Comparison of ENCODE assay signal across 11 cellular contexts in the genomic region with DNA sequence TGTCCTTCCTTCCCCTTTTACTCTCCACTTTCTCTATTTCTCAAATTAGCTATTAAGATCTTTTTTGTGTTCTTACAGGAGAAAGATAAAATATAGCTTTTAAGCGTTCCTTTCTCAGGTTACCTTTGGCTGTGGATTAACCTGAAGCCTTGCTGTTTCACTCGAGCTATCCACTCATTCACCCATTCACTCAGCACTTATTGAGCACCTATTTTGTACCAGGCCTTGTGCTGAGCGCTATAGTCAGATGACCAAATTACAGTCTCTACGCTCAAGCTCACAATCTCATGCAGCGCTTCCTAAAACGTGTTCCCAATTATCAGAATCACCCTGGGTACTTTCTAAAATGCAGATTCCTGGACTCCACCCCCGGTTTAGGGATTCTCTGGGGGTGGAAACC. TPM values are rescaled to one million over a fixed set of nuclear protein-coding genes. Genes with fewer than 3 reads are reported as not detected.
A peak's percentile ranks its signal among the peaks of the same experiment; 100 is the strongest.
DNase-seq lines count a peak whose midpoint lies in the region; ATAC-seq and TF ChIP-seq lines count a peak whose summit lies in the region.
"Had no signal": no experiment of that assay in that cellular context is flagged by ENCODE, and none has a peak within 500 bp of the region (broad histone marks: within the 10 kb centered on the region; RNA-seq: fewer than 3 reads in every experiment).

No MANE protein-coding gene starts in this region.

- peak overlapping the region; percentile 58 for H3K27ac Mint-ChIP-seq in endodermal cell

- POLR2A ChIA-PET in SK-N-SH (lab: Yijun Ruan, JAX) = interaction anchor here (0.7 to 1.8 kb wide), 3 partner anchors 149 to 1736 kb away, joined by 5 to 6 read pairs (median 5); no protein-coding TSS in a partner anchor
- POLR2A ChIA-PET in Panc1 (lab: Charles Lee) = interaction anchor here (0.6 kb wide), 1 partner anchor 149 kb away, joined by 6 read pairs; no protein-coding TSS in a partner anchor

- H3K4me3 ChIP-seq in SK-N-SH (ENCODE audit: low read depth in 2 of 2, low read length in 1 of 2) = peak overlapping the region; percentile 78 to 93
- peak overlapping the region; percentile 80 to 92 for H3K4me3 ChIP-seq in Panc1 (ENCODE audit: low read depth in 2 of 2, low read length in 2 of 2)
- peak overlapping the region; percentile 89 for H3K4me3 ChIP-seq in endodermal cell (ENCODE audit: low read length)
- H3K4me3 ChIP-seq in psoas muscle = peak overlapping the region; percentile 81
- H3K4me3 ChIP-seq in right cardiac atrium (ENCODE audit: low read length) = no peak overlapping the region

- no peak for ATAC-seq in SK-N-SH treated with all-trans-retinoic acid at 6 μM for 48 hours
- ATAC-seq in Panc1 = no peak
- no peak for ATAC-seq in psoas muscle
- ATAC-seq in HG03521 (IDR thresholded peaks at IDR 0.05; ENCODE audit: unreplicated experiment) = no peak
- no peak for ATAC-seq in right cardiac atrium

- peaks cover 38% of the 10 kb centered on the region for H3K79me2 ChIP-seq in SK-N-SH (ENCODE audit: insufficient read depth)

- TF ChIP-seq RAD21 in SK-N-SH (IDR thresholded peaks at IDR 0.05; ENCODE audit: low read length) = no peak

- H3K4me2 ChIP-seq in SK-N-SH = peak overlapping the region; percentile 85

- intact Hi-C loops in Panc1 (cut with micrococcal nuclease; ENCODE audit: unreplicated experiment) (no loop called here), psoas muscle (cut with DNase I) (loop anchor here in 1 of 2 donors (5.0 to 10.0 kb wide), 3 partner anchors 41 to 309 kb away; a partner anchor contains a TSS), right cardiac atrium (cut with DNase I) (no loop called here)

- H3K9me3 Mint-ChIP-seq in endodermal cell = peaks cover 2% of the 10 kb centered on the region

- H3K36me3 Mint-ChIP-seq in endodermal cell (ENCODE audit: low read depth) = no peaks in the 10 kb centered on the region

- DNase-seq in SK-N-SH (no peak), Panc1 (ENCODE audit: low read depth, low spot score) (no peak), endodermal cell (no peak), psoas muscle (peak in 1 of 2 donors; percentile 0), UCSD-AML1 (lab: John Stamatoyannopoulos, UW; ENCODE audit: unreplicated experiment) (no peak), right cardiac atrium (no peak)
- DNase-seq: activated CD4-positive, CD25-positive, alpha-beta regulatory T cell treated with anti-CD3 and anti-CD28 coated beads, Interleukin-2, amount 50 U/mL, for 72 hours; small intestine had no signal

- TF ChIP-seq EP300 in SK-N-SH (IDR thresholded peaks at IDR 0.05; ENCODE audit: borderline replicate concordance in 1 of 2, low read depth in 1 of 2, low read length in 1 of 2) = no peak

- no peaks in the 10 kb centered on the region for H3K9me2 ChIP-seq in SK-N-SH

- H3K27me3 ChIP-seq in SK-N-SH (ENCODE audit: insufficient read depth) (no peaks in the 10 kb centered on the region), Panc1 (ENCODE audit: control insufficient read depth, insufficient read depth, low read length) (no peaks in the 10 kb centered on the region), endodermal cell (ENCODE audit: control insufficient read depth, insufficient read depth, low read length, poor library complexity, severe bottlenecking) (no peaks in the 10 kb centered on the region), psoas muscle (ENCODE audit: insufficient read depth in 3 of 3, low read length in 2 of 3) (no peaks in the 10 kb centered on the region), right cardiac atrium (ENCODE audit: control insufficient read depth, insufficient read depth) (no peaks in the 10 kb centered on the region)

- no peaks in the 10 kb centered on the region for H3K36me3 ChIP-seq in SK-N-SH (replicated peaks in 1 of 2; ENCODE audit: control insufficient read depth in 1 of 2, insufficient read depth in 2 of 2, low read length in 1 of 2)
- no peaks in the 10 kb centered on the region; the same call in 1 of the 2 replicates for H3K36me3 ChIP-seq in Panc1 (ENCODE audit: control insufficient read depth, insufficient read depth, low read length)
- no peaks in the 10 kb centered on the region for H3K36me3 ChIP-seq in endodermal cell (ENCODE audit: control insufficient read depth, insufficient read depth, low read length)
- H3K36me3 ChIP-seq in psoas muscle (ENCODE audit: insufficient read depth in 1 of 2, low read depth in 1 of 2) = peaks cover 0 to 4% of the 10 kb centered on the region in 2 donors
- H3K36me3 ChIP-seq: thoracic aorta had no signal

- no peak for TF ChIP-seq CTCF in SK-N-SH (IDR thresholded peaks at IDR 0.05)
- TF ChIP-seq CTCF in Panc1 (IDR thresholded peaks at IDR 0.05) = no peak
- TF ChIP-seq CTCF in endodermal cell (conservative IDR thresholded peaks at IDR 0.05) = no peak
- TF ChIP-seq CTCF in psoas muscle (IDR thresholded peaks at IDR 0.05) = no peak

- in situ Hi-C loops in Panc1 (cut with HindIII; ENCODE audit: low pct_unique_long_range_greater_than_20kb, low sequenced_read_pairs) = no loop called here

- peaks cover 6% of the 10 kb centered on the region for H3K4me1 Mint-ChIP-seq in endodermal cell

- peak overlapping the region; percentile 96; the same call in 1 of the 2 replicates for H2AFZ ChIP-seq in SK-N-SH (ENCODE audit: low read depth)

- whole genome bisulfite sequencing in SK-N-SH (ENCODE audit: low lambda C conversion rate) = 90% methylated on average over 7 of the region's 7 CpGs
- 93 to 95% methylated on average over 7 of the region's 7 CpGs for WGBS in endodermal cell (ENCODE audit: insufficient coverage in 1 of 2, insufficient read length in 1 of 2), 2 experiments
- 87 to 90% (median 89%) methylated on average over 7 of the region's 7 CpGs for WGBS in psoas muscle, 3 donors
- 90% methylated on average over 7 of the region's 7 CpGs for WGBS in right cardiac atrium

- H3K9ac ChIP-seq in SK-N-SH (peak overlapping the region; percentile 93; the same call in 1 of the 2 replicates), endodermal cell (ENCODE audit: extremely low read depth, low read length, poor library complexity, severe bottlenecking) (no peak overlapping the region)

- H4K20me1 ChIP-seq in SK-N-SH (ENCODE audit: insufficient read depth) = no peaks in the 10 kb centered on the region

- H3K4me1 ChIP-seq in SK-N-SH (ENCODE audit: control insufficient read depth in 1 of 2, insufficient read depth in 2 of 2, low read depth in 1 of 2, low read length in 1 of 2) (peaks cover 4 to 31% of the 10 kb centered on the region in 2 experiments; a peak in 3 of 4 replicates), Panc1 (ENCODE audit: control insufficient read depth, insufficient read depth, low read length) (peaks cover 19% of the 10 kb centered on the region), endodermal cell (ENCODE audit: control insufficient read depth, insufficient read depth, low read length) (peaks cover 3% of the 10 kb centered on the region), psoas muscle (peaks cover 17% of the 10 kb centered on the region), right cardiac atrium (ENCODE audit: control insufficient read depth, insufficient read depth, low read length) (no peaks in the 10 kb centered on the region)

- peaks cover 11% of the 10 kb centered on the region for H3F3A ChIP-seq in SK-N-SH (replicated peaks; ENCODE audit: insufficient read depth)

- CTCF ChIA-PET in SK-N-SH (lab: Yijun Ruan, JAX) = interaction anchor here (1.2 to 5.9 kb wide), 3 partner anchors 10 to 149 kb away, joined by 4 to 52 read pairs (median 9); no protein-coding TSS in a partner anchor
- CTCF ChIA-PET in Panc1 (lab: Charles Lee) = interaction anchor here (0.5 to 0.7 kb wide), 2 partner anchors 14 to 616 kb away, joined by 3 read pairs; no protein-coding TSS in a partner anchor

- BruUV-seq in Panc1 (replicated peaks; lab: Mats Ljungman, UMichigan) = no TSS peak

- H3K9me3 ChIP-seq in SK-N-SH (no peaks in the 10 kb centered on the region), Panc1 (ENCODE audit: control insufficient read depth, insufficient read depth, low read depth, low read length) (no peaks in the 10 kb centered on the region), endodermal cell (ENCODE audit: control insufficient read depth, low read length) (no peaks in the 10 kb centered on the region), psoas muscle (no peaks in the 10 kb centered on the region), right cardiac atrium (ENCODE audit: control insufficient read depth, low read length) (no peaks in the 10 kb centered on the region)
- H3K9me3 ChIP-seq: thoracic aorta had no signal

- H3K27ac ChIP-seq in SK-N-SH (ENCODE audit: low read depth in 2 of 2, low read length in 1 of 2) = peak overlapping the region in 1 of 2 experiments; percentile 93; a peak in 1 of 4 replicates
- peak overlapping the region; percentile 99 for H3K27ac ChIP-seq in Panc1 (ENCODE audit: low read length)
- no peak overlapping the region for H3K27ac ChIP-seq in endodermal cell (ENCODE audit: low read depth, low read length)
- H3K27ac ChIP-seq in psoas muscle = no peak overlapping the region
- H3K27ac ChIP-seq in right cardiac atrium (ENCODE audit: low read length) = no peak overlapping the region

- peak overlapping the region; percentile 85 for H3K4me3 Mint-ChIP-seq in endodermal cell

- H3K27me3 Mint-ChIP-seq in endodermal cell (ENCODE audit: insufficient read depth) = no peaks in the 10 kb centered on the region

RNA-seq across cellular contexts. Expression of a gene that starts 1.8 kb away (rescaled TPM):
- polyA plus RNA-seq in SK-N-SH (2012; rRNA removed) (13.3 and 14.6 TPM in 2 replicates), psoas muscle (10 to 100 TPM in 1 of 3 donors, 1 to 10 TPM in 2; 4.2 to 13.2 (median 7.4) TPM), right cardiac atrium (11.0 TPM)
- 11.8 and 12.4 TPM in 2 replicates for polyA plus RNA-seq in SK-N-SH (2012; cell fraction: cytosol; rRNA removed)
- 31.9 and 42.2 TPM in 2 replicates for polyA plus RNA-seq in SK-N-SH (2012; cell fraction: nucleus; rRNA removed)
- total RNA-seq in Panc1 (2021; ENCODE audit: unreplicated experiment) (82.5 TPM), endodermal cell (10 to 100 TPM; 29.8 to 46.5 TPM), psoas muscle (10 to 100 TPM; 17.0 to 19.3 (median 17.6) TPM), right cardiac atrium (10 to 100 TPM; 12.2 to 22.0 (median 18.5) TPM)
- polyA plus RNA-seq in Panc1 (2012; ENCODE audit: insufficient read length) = 61.0 TPM
- polyA plus RNA-seq in endodermal cell (2013, experiment 1 of 2) = 44.3 TPM
- 37.2 TPM for polyA plus RNA-seq in endodermal cell (2013, experiment 2 of 2)

RNA-seq across cellular contexts. Expression of a gene that starts 15.6 kb away (rescaled TPM):
- polyA plus RNA-seq in SK-N-SH (2012; rRNA removed) (1.2 and 1.3 TPM in 2 replicates), psoas muscle (under 1 TPM in 2 of 3 donors, not detected in 1; 0.03 to 0.13 TPM), right cardiac atrium (0.05 TPM)
- polyA plus RNA-seq in SK-N-SH (2012; cell fraction: cytosol; rRNA removed) = 0.62 and 0.83 TPM in 2 replicates
- polyA plus RNA-seq in SK-N-SH (2012; cell fraction: nucleus; rRNA removed) = 0.87 and 0.99 TPM in 2 replicates
- total RNA-seq in Panc1 (2021; ENCODE audit: unreplicated experiment) (0.26 TPM), endodermal cell (not detected), psoas muscle (1 to 10 TPM in 1 of 4 donors, under 1 TPM in 2, not detected in 1; 0.13 to 1.1 (median 0.22) TPM), right cardiac atrium (under 1 TPM in 3 of 4 donors, not detected in 1; 0.09 to 0.17 (median 0.11) TPM)
- 0.24 TPM for polyA plus RNA-seq in Panc1 (2012; ENCODE audit: insufficient read length)
- polyA plus RNA-seq in endodermal cell (2013, experiment 1 of 2) = 0.18 TPM
- polyA plus RNA-seq in endodermal cell (2013, experiment 2 of 2) = 0.29 TPM

RNA-seq across cellular contexts. Expression of a gene that starts 41.9 kb away (rescaled TPM):
- polyA plus RNA-seq in SK-N-SH (2012; rRNA removed) = 41.5 and 55.7 TPM in 2 replicates
- 29.6 and 32.6 TPM in 2 replicates for polyA plus RNA-seq in SK-N-SH (2012; cell fraction: cytosol; rRNA removed)
- polyA plus RNA-seq in SK-N-SH (2012; cell fraction: nucleus; rRNA removed) = 121 and 191 TPM in 2 replicates
- total RNA-seq in Panc1 (2021; ENCODE audit: unreplicated experiment) = 58.6 TPM
- 37.5 TPM for polyA plus RNA-seq in Panc1 (2012; ENCODE audit: insufficient read length)
- total RNA-seq in endodermal cell = 10 to 100 TPM; 55.1 to 68.7 TPM
- polyA plus RNA-seq in endodermal cell (2013, experiment 1 of 2) = 41.1 TPM
- 33.7 TPM for polyA plus RNA-seq in endodermal cell (2013, experiment 2 of 2)
- total RNA-seq in psoas muscle = 100 to 1,000 TPM in 2 of 4 donors, 10 to 100 TPM in 2; 67.3 to 120 (median 85.8) TPM
- polyA plus RNA-seq in psoas muscle = 100 to 1,000 TPM in 2 of 3 donors, 10 to 100 TPM in 1; 71.8 to 129 (median 118) TPM
- 100 to 1,000 TPM in 1 of 4 donors, 10 to 100 TPM in 3; 79.0 to 127 (median 84.3) TPM for total RNA-seq in right cardiac atrium
- polyA plus RNA-seq in right cardiac atrium = 67.2 TPM
